Comparison of ENCODE assay signal across 14 cellular contexts in genomic region chr12:94206886-94207285, GRCh38. TPM values are rescaled to one million over a fixed set of nuclear protein-coding genes. Genes with fewer than 3 reads are reported as not detected.
DNase-seq lines count a peak whose midpoint lies in the region; ATAC-seq, FAIRE-seq and TF ChIP-seq lines count a peak whose summit lies in the region.
"Had no signal": no experiment of that assay in that cellular context is flagged by ENCODE, and none has a peak within 500 bp of the region (broad histone marks: within the 10 kb centered on the region; RNA-seq: fewer than 3 reads in every experiment).

No MANE protein-coding gene starts in this region.

- 98% methylated on average over 2 of the region's 2 CpGs for WGBS in HepG2 (ENCODE audit: low lambda C conversion rate)

- intact Hi-C loops in HepG2 (cut with micrococcal nuclease; ENCODE audit: unreplicated experiment), result no loop called here

- H3K36me3 Mint-ChIP-seq in activated CD8-positive, alpha-beta memory T cell treated with anti-CD3 and anti-CD28 coated beads, Interleukin-2, amount 10 ng/mL, durations not matched to agents 7 days and 5 days, result peaks cover 34% of the 10 kb centered on the region
- peaks cover 10% of the 10 kb centered on the region for H3K36me3 Mint-ChIP-seq in activated naive CD8-positive, alpha-beta T cell

- peaks cover 73% of the 10 kb centered on the region for H3K4me1 Mint-ChIP-seq in activated CD8-positive, alpha-beta memory T cell treated with anti-CD3 and anti-CD28 coated beads, Interleukin-2, amount 10 ng/mL, durations not matched to agents 7 days and 5 days
- H3K4me1 Mint-ChIP-seq in activated naive CD8-positive, alpha-beta T cell (ENCODE audit: low read depth), result peaks cover 73% of the 10 kb centered on the region

- no peak overlapping the region for H2AFZ ChIP-seq in HepG2 (ENCODE audit: low read length)

- H3K4me3 Mint-ChIP-seq in activated CD8-positive, alpha-beta memory T cell treated with anti-CD3 and anti-CD28 coated beads, Interleukin-2, amount 10 ng/mL, durations not matched to agents 7 days and 5 days, result peak overlapping the region; percentile 70
- peak overlapping the region; percentile 64 for H3K4me3 Mint-ChIP-seq in activated naive CD8-positive, alpha-beta T cell

- H3K27me3 Mint-ChIP-seq in activated CD8-positive, alpha-beta memory T cell treated with anti-CD3 and anti-CD28 coated beads, Interleukin-2, amount 10 ng/mL, durations not matched to agents 7 days and 5 days, result no peaks in the 10 kb centered on the region
- no peaks in the 10 kb centered on the region for H3K27me3 Mint-ChIP-seq in activated naive CD8-positive, alpha-beta T cell

- POLR2A ChIA-PET in HepG2 (lab: Yijun Ruan, JAX), result no interaction called here

- peak overlapping the region; percentile 94 for H3K27ac Mint-ChIP-seq in activated CD8-positive, alpha-beta memory T cell treated with anti-CD3 and anti-CD28 coated beads, Interleukin-2, amount 10 ng/mL, durations not matched to agents 7 days and 5 days
- H3K27ac Mint-ChIP-seq in activated naive CD8-positive, alpha-beta T cell, result peak overlapping the region; percentile 87

- CTCF ChIA-PET in activated CD8-positive, alpha-beta memory T cell treated with anti-CD3 and anti-CD28 coated beads, Interleukin-2, amount 10 ng/mL, durations not matched to agents 7 days and 5 days (lab: Charles Lee), result interaction anchor here (0.9 to 3.2 kb wide), 4 partner anchors 23 to 99 kb away, joined by 3 to 22 read pairs (median 4); partner anchors contain the start of gene PLXNC1
- CTCF ChIA-PET in HepG2 (lab: Yijun Ruan, JAX; ENCODE audit: low intra/inter-chr PET ratio, low total read pairs), result no interaction called here

- FAIRE-seq in HepG2 (lab: Jason Lieb, UNC), result no peak

- no peak overlapping the region for H3K4me2 ChIP-seq in HepG2 (ENCODE audit: low read depth, low read length)

- TF ChIP-seq EP300 in HepG2 (IDR thresholded peaks at IDR 0.05; ENCODE audit: low read depth in 2 of 2, low read length in 2 of 2) (no peak), HepG2 (CRISPR knock-in tag; IDR thresholded peaks at IDR 0.05; ENCODE audit: borderline replicate concordance) (no peak)

- DNase-seq in activated CD8-positive, alpha-beta memory T cell treated with anti-CD3 and anti-CD28 coated beads, Interleukin-2, amount 10 ng/mL, durations not matched to agents 7 days and 5 days, result no peak
- DNase-seq in activated CD8-positive, alpha-beta memory T cell treated with anti-CD3 and anti-CD28 coated beads, Interleukin-2, amount 50 U/mL, for 4 hours, result no peak
- DNase-seq in LNCaP clone FGC (ENCODE audit: low read depth), result peak; percentile 15
- no peak for DNase-seq in HepG2 (ENCODE audit: low spot score)
- DNase-seq: DMS79, kidney glomerular epithelial cell, NCI-H2029 treated with DMSO at 0.1 percent for 48 hours, NCI-H82, posterior cingulate gyrus, substantia nigra had no signal

- H3K4me3 ChIP-seq in LNCaP clone FGC (ENCODE audit: low read depth, low read length), result no peak overlapping the region
- peak overlapping the region in 1 of 2 experiments; percentile 12 for H3K4me3 ChIP-seq in neutrophil (ENCODE audit: low read depth in 1 of 2, low read length in 1 of 2)
- H3K4me3 ChIP-seq in HepG2 (replicated peaks in 1 of 3; ENCODE audit: insufficient read depth in 1 of 3, low read depth in 2 of 3, low read length in 3 of 3), result no peak overlapping the region

- peaks cover 2% of the 10 kb centered on the region for H3K79me2 ChIP-seq in HepG2 (ENCODE audit: insufficient read depth, low read length)

- H3K27me3 ChIP-seq in neutrophil (no peaks in the 10 kb centered on the region), HepG2 (ENCODE audit: control insufficient read depth in 1 of 2, insufficient read depth in 2 of 2, low read length in 2 of 2) (no peaks in the 10 kb centered on the region)

- H3K4me1 ChIP-seq in neutrophil (ENCODE audit: control insufficient read depth in 1 of 2, insufficient read depth in 1 of 2, low read depth in 1 of 2, low read length in 1 of 2) (peaks cover 80 to 83% of the 10 kb centered on the region in 2 experiments), HepG2 (ENCODE audit: insufficient read depth, low read length) (peaks cover 45% of the 10 kb centered on the region)

- H3K36me3 ChIP-seq in neutrophil (peaks cover 38% of the 10 kb centered on the region), HepG2 (replicated peaks in 1 of 2; ENCODE audit: control insufficient read depth in 1 of 2, insufficient read depth in 2 of 2, low read length in 2 of 2) (0 out of 5 replicates have a peak, but pooled peaks cover 1 to 11% of the 10 kb centered on the region in 2 experiments)

- no peak for TF ChIP-seq POLR2A in HepG2 (IDR thresholded peaks at IDR 0.05; ENCODE audit: insufficient read depth in 1 of 2, low read depth in 2 of 2, low read length in 2 of 2)

- BruUV-seq in HepG2 (replicated peaks; lab: Mats Ljungman, UMichigan), result no TSS peak

- H4K20me1 ChIP-seq in HepG2 (ENCODE audit: insufficient read depth, low read length), result no peaks in the 10 kb centered on the region

- H3K9me3 ChIP-seq in neutrophil (no peaks in the 10 kb centered on the region), HepG2 (ENCODE audit: low read length) (no peaks in the 10 kb centered on the region)

- no peak overlapping the region for H3K9ac ChIP-seq in HepG2 (ENCODE audit: insufficient read depth, low read depth, low read length)

- H3K9me3 Mint-ChIP-seq in activated CD8-positive, alpha-beta memory T cell treated with anti-CD3 and anti-CD28 coated beads, Interleukin-2, amount 10 ng/mL, durations not matched to agents 7 days and 5 days (ENCODE audit: low read depth), result peaks cover 2% of the 10 kb centered on the region
- no peaks in the 10 kb centered on the region for H3K9me3 Mint-ChIP-seq in activated naive CD8-positive, alpha-beta T cell (ENCODE audit: low read depth)

- no peak for ATAC-seq in activated CD8-positive, alpha-beta memory T cell treated with anti-CD3 and anti-CD28 coated beads, Interleukin-2, amount 10 ng/mL, durations not matched to agents 7 days and 5 days
- ATAC-seq in HepG2 (no peak), GM18520 (IDR thresholded peaks at IDR 0.05; ENCODE audit: unreplicated experiment) (no peak), GM18511 (IDR thresholded peaks at IDR 0.05; ENCODE audit: unreplicated experiment) (no peak)

- peak overlapping the region; percentile 95 for H3K27ac ChIP-seq in neutrophil
- H3K27ac ChIP-seq in HepG2 (ENCODE audit: extremely low read length, insufficient read depth, low read length), result no peak overlapping the region

- no peak for TF ChIP-seq CTCF in LNCaP clone FGC (IDR thresholded peaks at IDR 0.05; ENCODE audit: control insufficient read depth, extremely low read depth, insufficient read depth)
- TF ChIP-seq CTCF in neutrophil (IDR thresholded peaks at IDR 0.05), result no peak
- TF ChIP-seq CTCF in HepG2 (CRISPR knock-in tag; IDR thresholded peaks at IDR 0.05), result no peak

- in situ Hi-C loops in HepG2 (cut with HindIII; ENCODE audit: extremely low pct_ligation_motif_present, low pct_unique_long_range_greater_than_20kb), result no loop called here

- no peak for TF ChIP-seq RAD21 in HepG2 (CRISPR knock-in tag; IDR thresholded peaks at IDR 0.05)

TF ChIP-seq in HepG2, 621 proteins besides CTCF, POLR2A, EP300 and RAD21 (continues in another document):
- TF ChIP-seq ZNF775 (CRISPR knock-in tag; IDR thresholded peaks at IDR 0.05; ENCODE audit: borderline replicate concordance) (no peak), MYPOP (CRISPR knock-in tag; IDR thresholded peaks at IDR 0.05) (no peak), SP140L (CRISPR knock-in tag; IDR thresholded peaks at IDR 0.05; ENCODE audit: borderline replicate concordance) (no peak), NFYB (CRISPR knock-in tag; IDR thresholded peaks at IDR 0.05) (no peak), SATB2 (CRISPR knock-in tag; IDR thresholded peaks at IDR 0.05) (no peak), ZNF256 (CRISPR knock-in tag; conservative IDR thresholded peaks at IDR 0.05) (no peak), RELA (CRISPR knock-in tag; IDR thresholded peaks at IDR 0.05) (no peak), ZNF468 (CRISPR knock-in tag; IDR thresholded peaks at IDR 0.05) (no peak), XRCC5 (optimal IDR thresholded peaks at IDR 0.05; ENCODE audit: low read length) (no peak), ZNF605 (CRISPR knock-in tag; IDR thresholded peaks at IDR 0.05) (no peak), MEIS1 (CRISPR knock-in tag; IDR thresholded peaks at IDR 0.05; ENCODE audit: borderline replicate concordance) (no peak)

RNA-seq across cellular contexts. Expression of gene PLXNC1, which starts 58.5 kb away (rescaled TPM):
- 10 to 100 TPM; 10.4 to 13.1 TPM for total RNA-seq in activated CD8-positive, alpha-beta memory T cell treated with anti-CD3 and anti-CD28 coated beads, Interleukin-2, amount 10 ng/mL, durations not matched to agents 7 days and 5 days
- 7.3 and 11.2 TPM in 2 replicates for total RNA-seq in HepG2 (2016; rRNA removed; fragmentation: Illumina TruSeq; extraction: Trizol)
- total RNA-seq in HepG2 (2016; cell fraction: cytosol; rRNA removed; fragmentation: Illumina TruSeq; extraction: Trizol; ENCODE audit: low read depth), result 8.1 and 9.0 TPM in 2 replicates
- 6.3 and 12.7 TPM in 2 replicates for total RNA-seq in HepG2 (2016; cell fraction: insoluble cytoplasmic fraction; rRNA removed; fragmentation: Illumina TruSeq; extraction: Trizol)
- 2.8 and 3.1 TPM in 2 replicates for total RNA-seq in HepG2 (2016; cell fraction: membrane; rRNA removed; fragmentation: Illumina TruSeq; extraction: Trizol)
- 20.3 and 30.3 TPM in 2 replicates for total RNA-seq in HepG2 (2016; cell fraction: nucleus; rRNA removed; fragmentation: Illumina TruSeq; extraction: Trizol)
- 6.0 and 6.6 TPM in 2 replicates for polyA plus RNA-seq in HepG2 (2011; rRNA removed)
- 2.7 and 3.6 TPM in 2 replicates for polyA plus RNA-seq in HepG2 (2011; cell fraction: cytosol; rRNA removed)
- 13.0 and 16.5 TPM in 2 replicates for polyA plus RNA-seq in HepG2 (2011; cell fraction: nucleus; rRNA removed)
- polyA plus RNA-seq in HepG2 (2012), result 4.8 and 5.2 TPM in 2 replicates
- 0.16 and 0.22 TPM in 2 replicates for polyA plus RNA-seq in HepG2 (2016; cell fraction: cytosol; fragmentation: Illumina TruSeq; extraction: Trizol; ENCODE audit: low read depth)
- 3.0 and 3.1 TPM in 2 replicates for polyA plus RNA-seq in HepG2 (2016; cell fraction: insoluble cytoplasmic fraction; fragmentation: Illumina TruSeq; extraction: Trizol; ENCODE audit: low read depth)
- polyA plus RNA-seq in HepG2 (2016; cell fraction: membrane; fragmentation: Illumina TruSeq; extraction: Trizol; ENCODE audit: low read depth), result 0.32 and 0.63 TPM in 2 replicates
- 13.8 and 13.9 TPM in 2 replicates for polyA plus RNA-seq in HepG2 (2016; cell fraction: nucleus; fragmentation: Illumina TruSeq; extraction: Trizol; ENCODE audit: insufficient read depth, low read depth)
- 0.37 and 27.7 TPM in 2 replicates for polyA minus RNA-seq in HepG2 (2011; rRNA and poly(A)+ RNA removed; ENCODE audit: low replicate concordance)
- polyA minus RNA-seq in HepG2 (2011; cell fraction: cytosol; rRNA and poly(A)+ RNA removed), result 6.3 and 6.7 TPM in 2 replicates
- polyA minus RNA-seq in HepG2 (2011; cell fraction: nucleus; rRNA and poly(A)+ RNA removed), result 59.7 and 63.2 TPM in 2 replicates
